Comparison of ENCODE assay signal across 9 cellular contexts in the genomic region with DNA sequence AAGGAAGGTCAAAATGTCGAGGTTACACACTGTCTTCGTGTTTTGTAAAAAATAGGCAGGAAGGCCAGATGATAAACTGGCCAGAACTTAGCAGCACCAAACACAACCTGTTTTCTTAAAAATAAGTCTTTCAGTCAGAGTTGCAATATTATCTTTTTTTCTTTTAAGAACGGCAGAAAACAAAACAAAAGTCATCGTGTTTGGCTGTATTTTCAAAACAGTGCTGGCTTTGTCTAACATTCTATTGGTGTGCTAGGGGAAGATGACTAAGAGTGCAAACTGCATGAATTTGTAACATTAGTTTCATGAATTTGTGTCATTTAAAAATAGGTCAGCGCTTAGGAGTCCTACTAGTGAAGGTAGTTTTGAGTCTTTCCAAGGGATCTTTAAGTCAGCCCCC. TPM values are rescaled to one million over a fixed set of nuclear protein-coding genes. Genes with fewer than 3 reads are reported as not detected.
DNase-seq lines count a peak whose midpoint lies in the region; ATAC-seq and TF ChIP-seq lines count a peak whose summit lies in the region.
"Had no signal": no experiment of that assay in that cellular context is flagged by ENCODE, and none has a peak within 500 bp of the region (broad histone marks: within the 10 kb centered on the region; RNA-seq: fewer than 3 reads in every experiment).

No MANE protein-coding gene starts in this region.

- peaks cover 0 to 1% (median 0%) of the 10 kb centered on the region in 7 donors for H3K9me3 Mint-ChIP-seq in CD4-positive, CD25-positive, alpha-beta regulatory T cell
- H3K9me3 Mint-ChIP-seq in T-cell: no peaks in the 10 kb centered on the region

- H3K27ac Mint-ChIP-seq in CD4-positive, CD25-positive, alpha-beta regulatory T cell: peak overlapping the region; percentile 53 to 59 (median 59)
- H3K27ac Mint-ChIP-seq in T-cell: peak overlapping the region; percentile 71 to 77

- H3K4me3 Mint-ChIP-seq in CD4-positive, CD25-positive, alpha-beta regulatory T cell: peak overlapping the region; percentile 85 to 98 (median 92)
- H3K4me3 Mint-ChIP-seq in T-cell: peak overlapping the region; percentile 88 to 90 (median 89)

- no peak for TF ChIP-seq POLR2A in prostate gland (IDR thresholded peaks at IDR 0.05)

- ATAC-seq in CD4-positive, CD25-positive, alpha-beta regulatory T cell (ENCODE audit: low read depth in 2 of 2): no peak
- ATAC-seq in T-cell (replicated peaks in 1 of 4) (no peak), HG02642 (IDR thresholded peaks at IDR 0.05; ENCODE audit: poor library complexity, unreplicated experiment) (no peak), HG03108 (IDR thresholded peaks at IDR 0.05; ENCODE audit: unreplicated experiment) (no peak)

- peaks cover 25% of the 10 kb centered on the region for H3K4me1 ChIP-seq in CD4-positive, CD25-positive, alpha-beta regulatory T cell (ENCODE audit: control insufficient read depth, insufficient read depth, low read length, poor library complexity, severe bottlenecking)
- no peaks in the 10 kb centered on the region for H3K4me1 ChIP-seq in prostate gland (replicated peaks)

- POLR2A ChIA-PET in T-cell (lab: Charles Lee): no interaction called here

- no peak for DNase-seq in CD4-positive, CD25-positive, alpha-beta regulatory T cell
- DNase-seq in T-cell (no peak), fibroblast of peridontal ligament (ENCODE audit: extremely low read depth) (peak; percentile 38), prostate gland (ENCODE audit: low spot score) (no peak), NCI-H446 (lab: John Stamatoyannopoulos, UW) (no peak), WERI-Rb-1 (no peak)
- DNase-seq: NCI-H1105 treated with DMSO at 0.1 percent for 48 hours had no signal

- peak overlapping the region; percentile 92 for H3K4me3 ChIP-seq in CD4-positive, CD25-positive, alpha-beta regulatory T cell (ENCODE audit: low read depth, low read length)
- H3K4me3 ChIP-seq in prostate gland: peak overlapping the region; percentile 76 to 94
- no peak overlapping the region for H3K4me3 ChIP-seq in WERI-Rb-1 (ENCODE audit: low read depth, low read length)

- TF ChIP-seq CTCF in prostate gland (IDR thresholded peaks at IDR 0.05) (no peak), WERI-Rb-1 (IDR thresholded peaks at IDR 0.05; ENCODE audit: low read depth, low read length) (no peak)

- H3K27ac ChIP-seq in CD4-positive, CD25-positive, alpha-beta regulatory T cell (ENCODE audit: insufficient read depth, low read length, poor library complexity, severe bottlenecking): peak overlapping the region; percentile 62
- peak overlapping the region; percentile 52 to 84 for H3K27ac ChIP-seq in prostate gland
- no peak overlapping the region for H3K27ac ChIP-seq in WERI-Rb-1

- H3K36me3 Mint-ChIP-seq in CD4-positive, CD25-positive, alpha-beta regulatory T cell: no peaks in the 10 kb centered on the region
- H3K36me3 Mint-ChIP-seq in T-cell: peaks cover 13% of the 10 kb centered on the region

- H3K27me3 ChIP-seq in CD4-positive, CD25-positive, alpha-beta regulatory T cell (ENCODE audit: control insufficient read depth, insufficient read depth, low read length): no peaks in the 10 kb centered on the region
- H3K27me3 ChIP-seq in prostate gland (replicated peaks; ENCODE audit: insufficient read depth): no peaks in the 10 kb centered on the region
- peaks cover 80% of the 10 kb centered on the region for H3K27me3 ChIP-seq in WERI-Rb-1 (ENCODE audit: insufficient read depth, low read depth, severe bottlenecking)

- no peaks in the 10 kb centered on the region for H3K9me3 ChIP-seq in CD4-positive, CD25-positive, alpha-beta regulatory T cell (ENCODE audit: control insufficient read depth in 2 of 2, low read length in 2 of 2)
- H3K9me3 ChIP-seq in prostate gland (no peaks in the 10 kb centered on the region), WERI-Rb-1 (ENCODE audit: severe bottlenecking) (no peaks in the 10 kb centered on the region)

- H3K36me3 ChIP-seq in CD4-positive, CD25-positive, alpha-beta regulatory T cell (ENCODE audit: control insufficient read depth, insufficient read depth, low read length): peaks cover 10% of the 10 kb centered on the region
- no peaks in the 10 kb centered on the region for H3K36me3 ChIP-seq in prostate gland
- no peaks in the 10 kb centered on the region for H3K36me3 ChIP-seq in WERI-Rb-1

- H3K4me1 Mint-ChIP-seq in CD4-positive, CD25-positive, alpha-beta regulatory T cell: peaks cover 12 to 42% (median 38%) of the 10 kb centered on the region in 4 donors
- H3K4me1 Mint-ChIP-seq in T-cell: peaks cover 27 to 56% (median 35%) of the 10 kb centered on the region in 3 donors

- CTCF ChIA-PET in T-cell (lab: Charles Lee): interaction anchor here in 1 of 2 donors (0.7 kb wide), 1 partner anchor 739 kb away, joined by 3 read pairs; no protein-coding TSS in a partner anchor

- peaks cover 14% of the 10 kb centered on the region for H3K27me3 Mint-ChIP-seq in CD4-positive, CD25-positive, alpha-beta regulatory T cell
- H3K27me3 Mint-ChIP-seq in T-cell: peaks cover 0 to 5% of the 10 kb centered on the region in 2 donors

- intact Hi-C loops in prostate gland (cut with DNase I): no loop called here

- 55% methylated on average over 5 of the region's 5 CpGs for WGBS in prostate gland

RNA-seq across cellular contexts. Expression of gene MAF, which starts 5.3 kb away (rescaled TPM):
- total RNA-seq in CD4-positive, CD25-positive, alpha-beta regulatory T cell: 120 TPM
- polyA plus RNA-seq in CD4-positive, CD25-positive, alpha-beta regulatory T cell: 1 to 10 TPM; 1.4 to 4.2 (median 2.8) TPM
- total RNA-seq in T-cell: 10 to 100 TPM; 31.0 to 80.6 (median 51.3) TPM
- total RNA-seq in prostate gland: 100 to 1,000 TPM in 1 of 2 donors, 10 to 100 TPM in 1; 91.4 to 131 TPM
